ENCODE assay signal across 35 cellular contexts in genomic region chr1:233465745-233466343, GRCh38.
DNase-seq lines count a peak whose midpoint lies in the region; ATAC-seq, FAIRE-seq and TF ChIP-seq lines count a peak whose summit lies in the region.
"Had no signal": no experiment of that assay in that cellular context is flagged by ENCODE, and none has a peak within 500 bp of the region (broad histone marks: within the 10 kb centered on the region; RNA-seq: fewer than 3 reads in every experiment).

No MANE protein-coding gene starts in this region.

- peaks cover 5% of the 10 kb centered on the region for H3K36me3 Mint-ChIP-seq in endodermal cell (ENCODE audit: low read depth)
- H3K36me3 Mint-ChIP-seq: CD14-positive monocyte; CD4-positive, alpha-beta memory T cell; CD4-positive, CD25-positive, alpha-beta regulatory T cell; CD8-positive, alpha-beta memory T cell; CD8-positive, alpha-beta T cell had no signal

- TF ChIP-seq POLR2A in GM12891 (IDR thresholded peaks at IDR 0.05; ENCODE audit: low read depth, low read length) (no peak), gastrocnemius medialis (IDR thresholded peaks at IDR 0.05) (no peak)

- intact Hi-C loops in aorta (cut with DNase I) = no loop called here
- intact Hi-C loops in gastrocnemius medialis (cut with DNase I; ENCODE audit: low total_unique reads) = no loop called here

- H3K9me3 ChIP-seq in HEK293 (ENCODE audit: control insufficient read depth, insufficient read depth, low read depth, low read length) = no peaks in the 10 kb centered on the region
- peaks cover 73% of the 10 kb centered on the region for H3K9me3 ChIP-seq in endodermal cell (ENCODE audit: control insufficient read depth, low read length)
- H3K9me3 ChIP-seq in aorta (ENCODE audit: control insufficient read depth, low read length) = peaks cover 4% of the 10 kb centered on the region
- H3K9me3 ChIP-seq in gastrocnemius medialis = no peaks in the 10 kb centered on the region
- H3K9me3 ChIP-seq: BE2C, Caco-2 had no signal

- FAIRE-seq in GM12891 (lab: Jason Lieb, UNC) = no peak
- FAIRE-seq: A204.1, A549, D721Med had no signal

- in situ Hi-C loops in gastrocnemius medialis (cut with MboI; ENCODE audit: low sequenced_read_pairs in 4 of 4) = no loop called here

- POLR2A ChIA-PET in HEK293 (lab: Yijun Ruan, JAX) = no interaction called here

- no peaks in the 10 kb centered on the region for H3K36me3 ChIP-seq in HEK293 (ENCODE audit: control insufficient read depth in 2 of 2, insufficient read depth in 1 of 2, low read length in 2 of 2)
- H3K36me3 ChIP-seq in endodermal cell (ENCODE audit: control insufficient read depth, insufficient read depth, low read length) = no peaks in the 10 kb centered on the region
- H3K36me3 ChIP-seq in aorta (ENCODE audit: control insufficient read depth in 1 of 2, insufficient read depth in 2 of 2, low read length in 1 of 2) = no peaks in the 10 kb centered on the region
- H3K36me3 ChIP-seq in gastrocnemius medialis = no peaks in the 10 kb centered on the region
- H3K36me3 ChIP-seq: BE2C; BLaER1; BLaER1 treated with 17β-estradiol and CSF1 and Interleukin-3, amounts not matched to agents 10 nM and 100 nM had no signal

- WGBS in endodermal cell (ENCODE audit: insufficient coverage in 1 of 2, insufficient read length in 1 of 2), 2 experiments = 96 to 98% methylated on average over 21 to 34 of the region's 34 CpGs
- 88 to 95% methylated on average over 23 to 34 of the region's 34 CpGs for WGBS in aorta, 2 donors

- no peak overlapping the region for H3K27ac Mint-ChIP-seq in endodermal cell
- H3K27ac Mint-ChIP-seq: B cell; CD14-positive monocyte; CD4-positive, alpha-beta memory T cell; CD4-positive, alpha-beta T cell; CD4-positive, CD25-positive, alpha-beta regulatory T cell; CD8-positive, alpha-beta memory T cell; CD8-positive, alpha-beta T cell had no signal

- H3K4me3 ChIP-seq in HEK293 (ENCODE audit: low read depth, low read length) = no peak overlapping the region
- peak overlapping the region; percentile 54 for H3K4me3 ChIP-seq in endodermal cell (ENCODE audit: low read length)
- no peak overlapping the region for H3K4me3 ChIP-seq in aorta (ENCODE audit: low read length in 2 of 2)
- no peak overlapping the region for H3K4me3 ChIP-seq in gastrocnemius medialis
- H3K4me3 ChIP-seq: A549; BLaER1; BLaER1 treated with 17β-estradiol and CSF1 and Interleukin-3, amounts not matched to agents 10 nM and 100 nM had no signal

- H3K4me1 Mint-ChIP-seq in endodermal cell = no peaks in the 10 kb centered on the region
- H3K4me1 Mint-ChIP-seq: B cell; CD14-positive monocyte; CD4-positive, alpha-beta memory T cell; CD4-positive, CD25-positive, alpha-beta regulatory T cell; CD8-positive, alpha-beta memory T cell had no signal

- H3K4me1 ChIP-seq in HEK293 (ENCODE audit: control insufficient read depth, insufficient read depth, low read length) (no peaks in the 10 kb centered on the region), endodermal cell (ENCODE audit: control insufficient read depth, insufficient read depth, low read length) (no peaks in the 10 kb centered on the region), aorta (ENCODE audit: control insufficient read depth in 1 of 2, insufficient read depth in 2 of 2, low read length in 2 of 2) (no peaks in the 10 kb centered on the region), gastrocnemius medialis (no peaks in the 10 kb centered on the region)
- H3K4me1 ChIP-seq: A549; BE2C; BLaER1; BLaER1 treated with 17β-estradiol and CSF1 and Interleukin-3, amounts not matched to agents 10 nM and 100 nM; Caco-2 had no signal

- ATAC-seq in aorta (ENCODE audit: low FRiP score) (peak; percentile 56), GM18519 (IDR thresholded peaks at IDR 0.05; ENCODE audit: low FRiP score, unreplicated experiment) (no peak), gastrocnemius medialis (no peak)
- ATAC-seq: A549; CD8-positive, alpha-beta T cell had no signal

- H3K27me3 Mint-ChIP-seq in endodermal cell (ENCODE audit: insufficient read depth) = no peaks in the 10 kb centered on the region
- H3K27me3 Mint-ChIP-seq: B cell; CD4-positive, alpha-beta T cell; CD4-positive, CD25-positive, alpha-beta regulatory T cell had no signal

- H3K27me3 ChIP-seq in endodermal cell (ENCODE audit: control insufficient read depth, insufficient read depth, low read length, poor library complexity, severe bottlenecking) (no peaks in the 10 kb centered on the region), aorta (ENCODE audit: control insufficient read depth in 1 of 2, insufficient read depth in 2 of 2, low read length in 1 of 2) (no peaks in the 10 kb centered on the region), gastrocnemius medialis (no peaks in the 10 kb centered on the region)
- H3K27me3 ChIP-seq: BE2C; BLaER1; BLaER1 treated with 17β-estradiol and CSF1 and Interleukin-3, amounts not matched to agents 10 nM and 100 nM had no signal

- H3K27ac ChIP-seq in HEK293 (ENCODE audit: extremely low read depth, low read depth, low read length) = no peak overlapping the region
- H3K27ac ChIP-seq in endodermal cell (ENCODE audit: low read depth, low read length) = no peak overlapping the region
- no peak overlapping the region for H3K27ac ChIP-seq in aorta (ENCODE audit: low read depth in 1 of 2, low read length in 2 of 2)
- no peak overlapping the region for H3K27ac ChIP-seq in gastrocnemius medialis
- H3K27ac ChIP-seq: 22Rv1; A549; BLaER1; BLaER1 treated with 17β-estradiol and CSF1 and Interleukin-3, amounts not matched to agents 10 nM and 100 nM; C4-2B had no signal

- peaks cover 17% of the 10 kb centered on the region for H3K9me3 Mint-ChIP-seq in endodermal cell
- H3K9me3 Mint-ChIP-seq: CD4-positive, alpha-beta memory T cell; CD4-positive, alpha-beta T cell; CD8-positive, alpha-beta memory T cell; CD8-positive, alpha-beta T cell had no signal

- H3K4me3 Mint-ChIP-seq in endodermal cell = no peak overlapping the region
- H3K4me3 Mint-ChIP-seq: B cell; CD14-positive monocyte; CD4-positive, alpha-beta memory T cell; CD4-positive, alpha-beta T cell; CD4-positive, CD25-positive, alpha-beta regulatory T cell; CD8-positive, alpha-beta memory T cell; CD8-positive, alpha-beta T cell had no signal

- CTCF ChIA-PET in HEK293 (lab: Yijun Ruan, JAX) = interaction anchor here (0.6 to 1.7 kb wide), 2 partner anchors 25 to 301 kb away, joined by 3 to 11 read pairs; no protein-coding TSS in a partner anchor

- TF ChIP-seq CTCF in HEK293 (tag by site-specific recombination; IDR thresholded peaks at IDR 0.05) (no peak), endodermal cell (conservative IDR thresholded peaks at IDR 0.05) (no peak), gastrocnemius medialis (IDR thresholded peaks at IDR 0.05 in 4 of 5, conservative IDR thresholded peaks at IDR 0.05 in 1 of 5) (no peak)

- H3K9ac ChIP-seq in endodermal cell (ENCODE audit: extremely low read depth, low read length, poor library complexity, severe bottlenecking) = no peak overlapping the region
- H3K9ac ChIP-seq: BLaER1; BLaER1 treated with 17β-estradiol and CSF1 and Interleukin-3, amounts not matched to agents 10 nM and 100 nM had no signal

- DNase-seq in endodermal cell = no peak
- DNase-seq in aorta = no peak
- no peak for DNase-seq in GM12891 (ENCODE audit: insufficient read length, low spot score)
- DNase-seq in gastrocnemius medialis = no peak
- DNase-seq: 8988T; ACHN; AML-193; BE2C; C1 segment of cervical spinal cord; Caco-2; Calu3; CD4-positive, alpha-beta memory T cell; CD4-positive, alpha-beta T cell; CD4-positive, CD25-positive, alpha-beta regulatory T cell; CD8-positive, alpha-beta memory T cell; CD8-positive, alpha-beta T cell; COR-L47; DMS 273 treated with DMSO at 0.1 percent for 48 hours; DMS153; DMS53; DMS79; DMS79 treated with DMSO at 0.1 percent for 48 hours; DND-41; EL had no signal

TF ChIP-seq in HEK293, 187 proteins besides CTCF, POLR2A, EP300 and RAD21 (continues in another document):
- TF ChIP-seq ZFP41 (tag by site-specific recombination; IDR thresholded peaks at IDR 0.05; ENCODE audit: borderline replicate concordance) = no peak
- 0 out of 2 replicates have a peak, but pooled peaks have one; percentile 45 for TF ChIP-seq ZNF610 (tag by site-specific recombination; IDR thresholded peaks at IDR 0.05; ENCODE audit: borderline replicate concordance)
- no peak for TF ChIP-seq ZNF394 (tag by site-specific recombination; IDR thresholded peaks at IDR 0.05; ENCODE audit: borderline replicate concordance)
- no peak for TF ChIP-seq BCL6B (tag by site-specific recombination; IDR thresholded peaks at IDR 0.05)
- TF ChIP-seq ZNF549 (tag by site-specific recombination; IDR thresholded peaks at IDR 0.05) = peak; percentile 65
- TF ChIP-seq ZNF19 (tag by site-specific recombination; IDR thresholded peaks at IDR 0.05; ENCODE audit: low read depth) = no peak

TF ChIP-seq in GM12891, 5 proteins besides CTCF, POLR2A, EP300 and RAD21:
- no peak for TF ChIP-seq PAX5 (IDR thresholded peaks at IDR 0.05; ENCODE audit: insufficient read depth, low read length, severe bottlenecking)
- no peak for TF ChIP-seq SPI1 (IDR thresholded peaks at IDR 0.05; ENCODE audit: low read depth, low read length)
- TF ChIP-seq POLR2AphosphoS5 (IDR thresholded peaks at IDR 0.05; ENCODE audit: low read depth, low read length) = no peak
- no peak for TF ChIP-seq TAF1 (IDR thresholded peaks at IDR 0.05; ENCODE audit: low read depth, low read length)
- TF ChIP-seq POU2F2 (IDR thresholded peaks at IDR 0.05; ENCODE audit: low read depth, low read length) = no peak
